20 cellular contexts compared by ENCODE assay signal in the genomic region with DNA sequence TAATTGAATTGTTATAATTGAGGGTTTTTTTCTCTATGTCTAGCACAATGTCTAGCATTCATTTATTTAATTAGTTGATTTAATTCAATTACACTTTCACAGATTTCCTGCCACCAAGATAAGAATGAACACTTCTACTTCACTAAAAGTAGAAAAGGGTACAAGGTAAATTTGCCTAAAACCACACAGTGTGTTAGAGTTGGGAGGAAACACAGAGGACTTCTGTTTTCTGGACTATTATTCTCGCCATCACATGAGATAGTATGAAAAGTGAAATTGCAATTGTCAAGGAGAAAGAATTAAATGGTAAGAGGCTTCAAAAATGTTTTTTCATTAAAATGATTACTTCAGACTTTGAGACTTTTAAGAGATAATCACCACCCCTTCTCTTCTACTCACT.
DNase-seq lines count a peak whose midpoint lies in the region; ATAC-seq and TF ChIP-seq lines count a peak whose summit lies in the region.
"Had no signal": no experiment of that assay in that cellular context is flagged by ENCODE, and none has a peak within 500 bp of the region (broad histone marks: within the 10 kb centered on the region; RNA-seq: fewer than 3 reads in every experiment).

No MANE protein-coding gene starts in this region.

- TF ChIP-seq CTCF in foreskin fibroblast (IDR thresholded peaks at IDR 0.05; ENCODE audit: low read depth, low read length) (no peak), osteocyte (IDR thresholded peaks at IDR 0.05) (no peak)

- in situ Hi-C loops in KBM-7 (cut with MboI; ENCODE audit: low pct_unique_long_range_greater_than_20kb, low sequenced_read_pairs) = no loop called here

- peaks cover 99% of the 10 kb centered on the region for H3K4me1 Mint-ChIP-seq in stimulated activated naive CD8-positive, alpha-beta T cell treated with anti-CD3 and anti-CD28 coated beads, Interleukin-15, Interleukin-2, amounts not matched to agents 100 ng/mL and 50 ng/mL, for 24 hours (ENCODE audit: low read depth)
- H3K4me1 Mint-ChIP-seq in T-helper 17 cell (peaks cover 84% of the 10 kb centered on the region), immature natural killer cell (peaks cover 100% of the 10 kb centered on the region in 2 donors), osteocyte (ENCODE audit: unreplicated experiment) (peaks cover 76% of the 10 kb centered on the region)

- H3K36me3 Mint-ChIP-seq in stimulated activated naive CD8-positive, alpha-beta T cell treated with anti-CD3 and anti-CD28 coated beads, Interleukin-15, Interleukin-2, amounts not matched to agents 100 ng/mL and 50 ng/mL, for 24 hours (ENCODE audit: low read depth) = peaks cover 95% of the 10 kb centered on the region
- H3K36me3 Mint-ChIP-seq in T-helper 17 cell (ENCODE audit: low read depth) = peaks cover 29% of the 10 kb centered on the region
- peaks cover 47 to 83% (median 58%) of the 10 kb centered on the region in 3 donors for H3K36me3 Mint-ChIP-seq in immature natural killer cell
- H3K36me3 Mint-ChIP-seq in osteocyte (ENCODE audit: unreplicated experiment) = peaks cover 59% of the 10 kb centered on the region

- no peak for ATAC-seq in stimulated activated naive CD8-positive, alpha-beta T cell treated with anti-CD3 and anti-CD28 coated beads, Interleukin-15, Interleukin-2, amounts not matched to agents 100 U/mL and 50 U/mL, for 24 hours
- no peak for ATAC-seq in T-helper 17 cell
- no peak for ATAC-seq in HG02938 (IDR thresholded peaks at IDR 0.05; ENCODE audit: unreplicated experiment)
- ATAC-seq: sciatic nerve had no signal

- no peak for DNase-seq in stimulated activated naive CD8-positive, alpha-beta T cell treated with anti-CD3 and anti-CD28 coated beads, Interleukin-15, Interleukin-2, amounts not matched to agents 100 U/mL and 50 U/mL, for 24 hours
- DNase-seq in T-helper 17 cell (no peak), immature natural killer cell (no peak), foreskin fibroblast (no peak), KBM-7 (no peak), osteocyte (ENCODE audit: extremely low spot score, unreplicated experiment) (no peak)
- DNase-seq: activated CD8-positive, alpha-beta memory T cell treated with anti-CD3 and anti-CD28 coated beads, Interleukin-2, amount 50 U/mL, for 48 hours; BE2C; cortex of kidney; DMS79 treated with DMSO at 0.1 percent for 48 hours; Kasumi-1; mammary epithelial cell; NCI-H1694; OCI-M1; stimulated activated CD4-positive, alpha-beta T cell treated with anti-CD3 and anti-CD28 coated beads, Interleukin-4, amount 100 ng/mL, for 1 hour had no signal

- H3K9me3 ChIP-seq in T-helper 17 cell (ENCODE audit: control insufficient read depth, low read length, poor library complexity, severe bottlenecking) = no peaks in the 10 kb centered on the region
- H3K9me3 ChIP-seq: ascending aorta, BE2C had no signal

- H3K27ac Mint-ChIP-seq in stimulated activated naive CD8-positive, alpha-beta T cell treated with anti-CD3 and anti-CD28 coated beads, Interleukin-15, Interleukin-2, amounts not matched to agents 100 ng/mL and 50 ng/mL, for 24 hours = peak overlapping the region; percentile 97
- H3K27ac Mint-ChIP-seq in T-helper 17 cell = peak overlapping the region; percentile 100
- H3K27ac Mint-ChIP-seq in immature natural killer cell = peak overlapping the region; percentile 91 to 99 (median 98)
- H3K27ac Mint-ChIP-seq in osteocyte (ENCODE audit: unreplicated experiment) = no peak overlapping the region

- peak overlapping the region; percentile 79 for H3K4me3 Mint-ChIP-seq in stimulated activated naive CD8-positive, alpha-beta T cell treated with anti-CD3 and anti-CD28 coated beads, Interleukin-15, Interleukin-2, amounts not matched to agents 100 ng/mL and 50 ng/mL, for 24 hours
- H3K4me3 Mint-ChIP-seq in T-helper 17 cell = peak overlapping the region; percentile 89
- peak overlapping the region; percentile 2 to 78 (median 72) for H3K4me3 Mint-ChIP-seq in immature natural killer cell
- H3K4me3 Mint-ChIP-seq in osteocyte (ENCODE audit: unreplicated experiment) = no peak overlapping the region

- H3K27me3 Mint-ChIP-seq in stimulated activated naive CD8-positive, alpha-beta T cell treated with anti-CD3 and anti-CD28 coated beads, Interleukin-15, Interleukin-2, amounts not matched to agents 100 ng/mL and 50 ng/mL, for 24 hours = no peaks in the 10 kb centered on the region
- no peaks in the 10 kb centered on the region for H3K27me3 Mint-ChIP-seq in T-helper 17 cell
- peaks cover 1 to 21% (median 4%) of the 10 kb centered on the region in 3 donors for H3K27me3 Mint-ChIP-seq in immature natural killer cell (ENCODE audit: low read depth in 3 of 3)
- H3K27me3 Mint-ChIP-seq in osteocyte (ENCODE audit: unreplicated experiment) = no peaks in the 10 kb centered on the region

- H3K4me3 ChIP-seq in foreskin fibroblast (ENCODE audit: low read depth in 1 of 2, low read length in 2 of 2) = no peak overlapping the region
- H3K4me3 ChIP-seq: ascending aorta, SK-N-MC had no signal

- H3K9me3 Mint-ChIP-seq in stimulated activated naive CD8-positive, alpha-beta T cell treated with anti-CD3 and anti-CD28 coated beads, Interleukin-15, Interleukin-2, amounts not matched to agents 100 ng/mL and 50 ng/mL, for 24 hours = no peaks in the 10 kb centered on the region
- H3K9me3 Mint-ChIP-seq in immature natural killer cell (no peaks in the 10 kb centered on the region), osteocyte (ENCODE audit: unreplicated experiment) (no peaks in the 10 kb centered on the region)
